In the genomic region with DNA sequence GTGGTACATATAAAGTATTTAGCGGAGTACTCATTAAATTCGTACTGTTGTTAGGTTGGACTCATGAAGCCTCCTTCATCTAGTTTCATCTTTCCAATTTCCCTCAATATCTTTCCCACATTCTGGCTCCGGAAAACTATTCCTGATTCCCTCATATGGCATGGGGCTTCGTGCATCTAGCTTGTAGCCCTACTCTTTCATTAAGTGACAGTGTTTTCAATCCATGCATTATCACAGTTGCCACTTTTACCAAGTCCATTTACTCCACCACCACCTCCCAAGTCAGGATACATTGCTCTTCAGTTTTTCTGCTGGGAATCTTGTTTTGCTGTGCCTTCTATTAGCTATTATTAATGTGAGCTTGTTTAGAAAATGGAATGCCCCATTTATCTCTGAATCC, we compare ENCODE assay signal across 24 cellular contexts.
"Had no signal": no experiment of that assay in that cellular context is flagged by ENCODE, and none has a peak within 500 bp of the region (broad histone marks: within the 10 kb centered on the region; RNA-seq: fewer than 3 reads in every experiment).

No MANE protein-coding gene starts in this region.

- H3K36me3 ChIP-seq: colonic mucosa, esophagus muscularis mucosa, esophagus squamous epithelium, gastrocnemius medialis, gastroesophageal sphincter, heart left ventricle, heart right ventricle had no signal

- H3K9me3 ChIP-seq: colonic mucosa, gastrocnemius medialis had no signal

- ATAC-seq: effector memory CD8-positive, alpha-beta T cell; esophagus mucosa; foreskin keratinocyte; gastrocnemius medialis; gastroesophageal sphincter; heart left ventricle; heart right ventricle had no signal

- H3K4me3 ChIP-seq: colonic mucosa, coronary artery, dorsolateral prefrontal cortex, esophagus muscularis mucosa, esophagus squamous epithelium, gastrocnemius medialis, gastroesophageal sphincter, heart left ventricle, heart right ventricle had no signal

- DNase-seq: colonic mucosa; cortex of kidney; dermis blood vessel endothelial cell; dorsolateral prefrontal cortex; effector CD4-positive, alpha-beta T cell; effector CD8-positive, alpha-beta T cell; effector memory CD4-positive, alpha-beta T cell; effector memory CD8-positive, alpha-beta T cell; endodermal cell; erythroblast; esophagus squamous epithelium; foreskin fibroblast; foreskin keratinocyte; foreskin melanocyte; gastrocnemius medialis; glutamatergic neuron; head of caudate nucleus; heart left ventricle; heart right ventricle had no signal

- H3K27me3 ChIP-seq: colonic mucosa, dorsolateral prefrontal cortex, esophagus muscularis mucosa, esophagus squamous epithelium, foreskin keratinocyte, gastrocnemius medialis, gastroesophageal sphincter, heart left ventricle, heart right ventricle had no signal

- H3K27ac ChIP-seq: colonic mucosa, coronary artery, dorsolateral prefrontal cortex, epithelial cell of prostate, esophagus muscularis mucosa, esophagus squamous epithelium, foreskin keratinocyte, gastrocnemius medialis, gastroesophageal sphincter, heart left ventricle, heart right ventricle had no signal

- H3K4me1 ChIP-seq: colonic mucosa, esophagus muscularis mucosa, esophagus squamous epithelium, foreskin keratinocyte, gastrocnemius medialis, gastroesophageal sphincter, heart left ventricle, heart right ventricle had no signal
